ENCODE assay signal across 12 cellular contexts in the genomic region with DNA sequence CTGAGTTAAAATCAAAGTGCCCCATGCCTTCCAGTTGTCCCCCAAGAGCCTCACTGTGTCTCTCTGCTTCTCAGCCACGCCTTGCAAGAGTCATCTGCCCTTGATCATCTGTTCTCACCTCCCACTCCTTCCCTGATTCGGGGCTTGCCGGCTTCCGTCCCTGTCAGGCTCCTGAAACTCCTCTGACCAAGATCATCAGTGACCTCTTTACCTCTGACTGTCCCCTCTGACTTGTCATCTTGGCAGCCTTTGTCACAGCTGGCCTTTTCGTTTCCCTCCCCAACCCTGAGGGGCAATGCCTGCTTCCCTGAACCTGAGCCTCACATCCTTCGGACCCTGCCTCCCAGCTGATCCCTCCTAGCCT.
DNase-seq lines count a peak whose midpoint lies in the region; ATAC-seq, FAIRE-seq and TF ChIP-seq lines count a peak whose summit lies in the region.
"Had no signal": no experiment of that assay in that cellular context is flagged by ENCODE, and none has a peak within 500 bp of the region (broad histone marks: within the 10 kb centered on the region; RNA-seq: fewer than 3 reads in every experiment).

No MANE protein-coding gene starts in this region.

- no peaks in the 10 kb centered on the region for H3K79me2 ChIP-seq in GM12878 (ENCODE audit: control insufficient read depth, insufficient read depth, low read length)

- CTCF ChIA-PET in GM12878 (lab: Yijun Ruan, JAX) = interaction anchor here (0.8 to 3.6 kb wide), 8 partner anchors 12 to 379 kb away, joined by 3 to 35 read pairs (median 6); a partner anchor contains a TSS

- H3K36me3 ChIP-seq in GM12878 (ENCODE audit: control insufficient read depth in 2 of 2, insufficient read depth in 2 of 2, low read length in 1 of 2) = no peaks in the 10 kb centered on the region
- no peaks in the 10 kb centered on the region for H3K36me3 ChIP-seq in upper lobe of right lung
- H3K36me3 ChIP-seq in thyroid gland = no peaks in the 10 kb centered on the region
- H3K36me3 ChIP-seq: BE2C had no signal

- no peak for TF ChIP-seq RAD21 in GM12878 (IDR thresholded peaks at IDR 0.05; ENCODE audit: insufficient read depth, low read depth, low read length)

- no peak overlapping the region for H3K4me3 ChIP-seq in GM12878
- H3K4me3 ChIP-seq in upper lobe of right lung = no peak overlapping the region
- no peak overlapping the region for H3K4me3 ChIP-seq in thyroid gland (replicated peaks in 1 of 3)

- in situ Hi-C loops in GM12878 (cut with MboI) = loop anchor here (5.0 kb wide), 1 partner anchor 316 kb away; no protein-coding TSS in a partner anchor

- no peaks in the 10 kb centered on the region for H4K20me1 ChIP-seq in GM12878 (ENCODE audit: control insufficient read depth, insufficient read depth)

- no peak overlapping the region for H3K9ac ChIP-seq in GM12878 (ENCODE audit: control insufficient read depth, insufficient read depth, low read length)
- H3K9ac ChIP-seq: KMS-11 had no signal

- FAIRE-seq in GM12878 (lab: Jason Lieb, UNC) = peak; percentile 96

- under 1% methylated on average over 6 of the region's 6 CpGs for WGBS in GM12878 (ENCODE audit: insufficient coverage, insufficient replicate concordance, low lambda C conversion rate, missing lambda C conversion rate)
- 80 to 82% methylated on average over 6 of the region's 6 CpGs for WGBS in thyroid gland, 2 donors

- no peak for TF ChIP-seq POLR2A in GM12878 (IDR thresholded peaks at IDR 0.05; ENCODE audit: low read depth, low read length)
- no peak for TF ChIP-seq POLR2A in thyroid gland (IDR thresholded peaks at IDR 0.05)

- no peaks in the 10 kb centered on the region for H3K27me3 ChIP-seq in GM12878 (replicated peaks in 1 of 2; ENCODE audit: control insufficient read depth in 2 of 2, insufficient read depth in 2 of 2, low read length in 1 of 2)
- H3K27me3 ChIP-seq in upper lobe of right lung = peaks cover 6% of the 10 kb centered on the region
- no peaks in the 10 kb centered on the region for H3K27me3 ChIP-seq in thyroid gland
- H3K27me3 ChIP-seq: BE2C had no signal

- H3K27ac ChIP-seq in GM12878 (ENCODE audit: control insufficient read depth, insufficient read depth) (no peak overlapping the region), upper lobe of right lung (no peak overlapping the region), thyroid gland (no peak overlapping the region)
- H3K27ac ChIP-seq: KMS-11 had no signal

- RAD21 ChIA-PET in GM12878 (lab: Charles Lee; ENCODE audit: unreplicated experiment) = interaction anchor here (0.5 to 11.1 kb wide), 9 partner anchors 9 to 318 kb away, joined by 3 to 135 read pairs (median 4); a partner anchor contains a TSS

- SMC1A ChIA-PET in GM12878 (lab: Charles Lee; ENCODE audit: uncharacterized antibody, unreplicated experiment) = interaction anchor here (1.0 to 3.6 kb wide), 7 partner anchors 12 to 362 kb away, joined by 3 to 35 read pairs (median 4); a partner anchor contains a TSS

- peak; percentile 87 to 92; a peak in 3 of 4 replicates for TF ChIP-seq EP300 in GM12878 (IDR thresholded peaks at IDR 0.05; ENCODE audit: borderline replicate concordance in 1 of 2, control insufficient read depth in 1 of 2, low read depth in 2 of 2, low read length in 2 of 2)

- peaks cover 31% of the 10 kb centered on the region for H3K4me1 ChIP-seq in GM12878 (ENCODE audit: control insufficient read depth, insufficient read depth, low read length)
- H3K4me1 ChIP-seq in upper lobe of right lung = no peaks in the 10 kb centered on the region
- no peaks in the 10 kb centered on the region for H3K4me1 ChIP-seq in thyroid gland
- H3K4me1 ChIP-seq: BE2C had no signal

- H3K4me2 ChIP-seq in GM12878 (ENCODE audit: control insufficient read depth, insufficient read depth) = peak overlapping the region; percentile 1; the same call in 1 of the 2 replicates
- H3K4me2 ChIP-seq: KMS-11 had no signal

- ATAC-seq in HG03342 (IDR thresholded peaks at IDR 0.05; ENCODE audit: unreplicated experiment) (peak; percentile 58), GM12878 (peak; percentile 87), upper lobe of right lung (peak; percentile 63)

- H2AFZ ChIP-seq in GM12878 (ENCODE audit: control insufficient read depth, low read depth, low read length) = no peak overlapping the region; the same call in 1 of the 2 replicates

- intact Hi-C loops in GM12878 (cut with micrococcal nuclease; ENCODE audit: unreplicated experiment) = no loop called here
- intact Hi-C loops in upper lobe of right lung (cut with DNase I) = no loop called here
- intact Hi-C loops in thyroid gland (cut with DNase I) = no loop called here

- TF ChIP-seq CTCF in GM12878 (IDR thresholded peaks at IDR 0.05 in 2 of 3, conservative IDR thresholded peaks at IDR 0.05 in 1 of 3; ENCODE audit: control insufficient read depth in 2 of 3, extremely low read depth in 1 of 3, insufficient read depth in 1 of 3, low read depth in 3 of 3, low read length in 3 of 3) (no peak), upper lobe of right lung (IDR thresholded peaks at IDR 0.05) (no peak), thyroid gland (IDR thresholded peaks at IDR 0.05) (no peak)

- POLR2A ChIA-PET in GM12878 (lab: Charles Lee) = interaction anchor here (0.7 to 12.2 kb wide), 6 partner anchors 9 to 162 kb away, joined by 3 to 135 read pairs (median 6); a partner anchor contains a TSS

- BruUV-seq in GM12878 (replicated peaks; lab: Mats Ljungman, UMichigan) = no TSS peak

- DNase-seq in stimulated activated CD4-positive, alpha-beta T cell treated with anti-CD3 and anti-CD28 coated beads, Interleukin-12 subunit alpha, Interleukin-12 subunit beta, amount 100 ng/mL, for 24 hours (ENCODE audit: low read depth in 2 of 2) = peak; percentile 24 to 45
- DNase-seq in stimulated activated CD4-positive, alpha-beta T cell treated with anti-CD3 and anti-CD28 coated beads, Interleukin-12 subunit alpha, Interleukin-12 subunit beta, amount 100 ng/mL, for 4 hours = no peak
- peak; percentile 52 for DNase-seq in GM12878 (ENCODE audit: low read depth, low spot score)
- DNase-seq in upper lobe of right lung = no peak
- DNase-seq in ureter (ENCODE audit: low spot score) = no peak
- DNase-seq in DMS53 (lab: John Stamatoyannopoulos, UW) = no peak
- DNase-seq in thyroid gland = no peak
- DNase-seq: BE2C, foreskin fibroblast, midbrain had no signal

- H3K9me3 ChIP-seq in GM12878 (replicated peaks; ENCODE audit: control insufficient read depth, insufficient read depth, low read length) = no peaks in the 10 kb centered on the region
- no peaks in the 10 kb centered on the region for H3K9me3 ChIP-seq in upper lobe of right lung
- no peaks in the 10 kb centered on the region for H3K9me3 ChIP-seq in thyroid gland
- H3K9me3 ChIP-seq: BE2C had no signal

TF ChIP-seq in GM12878, 131 proteins besides CTCF, POLR2A, EP300 and RAD21 (continues in another document):
- TF ChIP-seq IKZF2 (IDR thresholded peaks at IDR 0.05) = peak; percentile 95; a peak in 3 of 4 replicates
- TF ChIP-seq, protein P1, sequence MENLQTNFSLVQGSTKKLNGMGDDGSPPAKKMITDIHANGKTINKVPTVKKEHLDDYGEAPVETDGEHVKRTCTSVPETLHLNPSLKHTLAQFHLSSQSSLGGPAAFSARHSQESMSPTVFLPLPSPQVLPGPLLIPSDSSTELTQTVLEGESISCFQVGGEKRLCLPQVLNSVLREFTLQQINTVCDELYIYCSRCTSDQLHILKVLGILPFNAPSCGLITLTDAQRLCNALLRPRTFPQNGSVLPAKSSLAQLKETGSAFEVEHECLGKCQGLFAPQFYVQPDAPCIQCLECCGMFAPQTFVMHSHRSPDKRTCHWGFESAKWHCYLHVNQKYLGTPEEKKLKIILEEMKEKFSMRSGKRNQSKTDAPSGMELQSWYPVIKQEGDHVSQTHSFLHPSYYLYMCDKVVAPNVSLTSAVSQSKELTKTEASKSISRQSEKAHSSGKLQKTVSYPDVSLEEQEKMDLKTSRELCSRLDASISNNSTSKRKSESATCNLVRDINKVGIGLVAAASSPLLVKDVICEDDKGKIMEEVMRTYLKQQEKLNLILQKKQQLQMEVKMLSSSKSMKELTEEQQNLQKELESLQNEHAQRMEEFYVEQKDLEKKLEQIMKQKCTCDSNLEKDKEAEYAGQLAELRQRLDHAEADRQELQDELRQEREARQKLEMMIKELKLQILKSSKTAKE (IDR thresholded peaks at IDR 0.05; ENCODE audit: low read depth, poor library complexity, severe bottlenecking) = peak; percentile 82
- TF ChIP-seq BACH1 (IDR thresholded peaks at IDR 0.05; ENCODE audit: borderline replicate concordance) = peak; percentile 58; the same call in 1 of the 2 replicates
- TF ChIP-seq, protein P2, sequence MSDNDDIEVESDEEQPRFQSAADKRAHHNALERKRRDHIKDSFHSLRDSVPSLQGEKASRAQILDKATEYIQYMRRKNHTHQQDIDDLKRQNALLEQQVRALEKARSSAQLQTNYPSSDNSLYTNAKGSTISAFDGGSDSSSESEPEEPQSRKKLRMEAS (IDR thresholded peaks at IDR 0.05; ENCODE audit: low read depth, low read length) = 0 out of 2 replicates have a peak, but pooled peaks have one; percentile 32
- peak; percentile 36; the same call in 1 of the 2 replicates for TF ChIP-seq MXI1 (IDR thresholded peaks at IDR 0.05; ENCODE audit: low read depth, low read length)
- peak; percentile 28 for TF ChIP-seq RELA (IDR thresholded peaks at IDR 0.05; ENCODE audit: borderline replicate concordance, partially characterized antibody)
- TF ChIP-seq TCF12 (IDR thresholded peaks at IDR 0.05; ENCODE audit: low read depth, low read length) = peak; percentile 81; the same call in 1 of the 2 replicates
- peak; percentile 74; the same call in 1 of the 2 replicates for TF ChIP-seq IRF4 (IDR thresholded peaks at IDR 0.05; ENCODE audit: low read depth, low read length)
- TF ChIP-seq POU2F2 (IDR thresholded peaks at IDR 0.05; ENCODE audit: borderline replicate concordance, low read depth, low read length) = peak; percentile 39; the same call in 1 of the 3 replicates
- peak; percentile 12; the same call in 1 of the 2 replicates for TF ChIP-seq SMC3 (IDR thresholded peaks at IDR 0.05; ENCODE audit: borderline replicate concordance, low read length)
- TF ChIP-seq ESRRA (IDR thresholded peaks at IDR 0.05; ENCODE audit: low read length) = peak; percentile 73
- no peak for TF ChIP-seq KDM1A (IDR thresholded peaks at IDR 0.05; ENCODE audit: borderline replicate concordance)
- TF ChIP-seq, protein P3, sequence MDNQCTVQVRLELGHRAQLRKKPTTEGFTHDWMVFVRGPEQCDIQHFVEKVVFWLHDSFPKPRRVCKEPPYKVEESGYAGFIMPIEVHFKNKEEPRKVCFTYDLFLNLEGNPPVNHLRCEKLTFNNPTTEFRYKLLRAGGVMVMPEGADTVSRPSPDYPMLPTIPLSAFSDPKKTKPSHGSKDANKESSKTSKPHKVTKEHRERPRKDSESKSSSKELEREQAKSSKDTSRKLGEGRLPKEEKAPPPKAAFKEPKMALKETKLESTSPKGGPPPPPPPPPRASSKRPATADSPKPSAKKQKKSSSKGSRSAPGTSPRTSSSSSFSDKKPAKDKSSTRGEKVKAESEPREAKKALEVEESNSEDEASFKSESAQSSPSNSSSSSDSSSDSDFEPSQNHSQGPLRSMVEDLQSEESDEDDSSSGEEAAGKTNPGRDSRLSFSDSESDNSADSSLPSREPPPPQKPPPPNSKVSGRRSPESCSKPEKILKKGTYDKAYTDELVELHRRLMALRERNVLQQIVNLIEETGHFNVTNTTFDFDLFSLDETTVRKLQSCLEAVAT (IDR thresholded peaks at IDR 0.05) = 0 out of 2 replicates have a peak, but pooled peaks have one; percentile 11

Comparison
In these comparisons a context has a peak if more than half of its experiments do, and no peak if none do; other contexts are left out.
1. DNase-seq: peak in stimulated activated CD4-positive, alpha-beta T cell treated with anti-CD3 and anti-CD28 coated beads, Interleukin-12 subunit alpha, Interleukin-12 subunit beta, amount 100 ng/mL, for 24 hours (2 of 2) and GM12878 (single experiment); none in stimulated activated CD4-positive, alpha-beta T cell treated with anti-CD3 and anti-CD28 coated beads, Interleukin-12 subunit alpha, Interleukin-12 subunit beta, amount 100 ng/mL, for 4 hours (single experiment), upper lobe of right lung (single experiment), ureter (single experiment), DMS53 (single experiment) and thyroid gland (0 of 2).
2. Peak in every context shown above with its lines, with median percentiles within 50 percentile points of each other: ATAC-seq.